6 cellular contexts compared by ENCODE assay signal in genomic region chr22:23786261-23786710, GRCh38. TPM values are rescaled to one million over a fixed set of nuclear protein-coding genes. Genes with fewer than 3 reads are reported as not detected.
DNase-seq lines count a peak whose midpoint lies in the region; ATAC-seq and TF ChIP-seq lines count a peak whose summit lies in the region.

No MANE protein-coding gene starts in this region.

- peak overlapping the region; percentile 74 for H3K4me3 ChIP-seq in CD8-positive, alpha-beta T cell (ENCODE audit: low read depth, low read length)
- H3K4me3 ChIP-seq in mesodermal cell (ENCODE audit: extremely low read depth, insufficient read depth, low read length, poor library complexity, severe bottlenecking) = peak overlapping the region; percentile 76

- no peaks in the 10 kb centered on the region for H3K27me3 Mint-ChIP-seq in CD8-positive, alpha-beta T cell (ENCODE audit: low read depth)
- H3K27me3 Mint-ChIP-seq in activated naive CD4-positive, alpha-beta T cell treated with anti-CD3 and anti-CD28 coated beads, Interleukin-2, amount 50 U/mL, for 24 hours = no peaks in the 10 kb centered on the region

- POLR2A ChIA-PET in CD8-positive, alpha-beta T cell (lab: Charles Lee) = interaction anchor here (0.5 to 1.5 kb wide), 5 partner anchors 69 to 225 kb away, joined by 3 to 5 read pairs (median 4); partner anchors contain the start of gene CABIN1

- peak; percentile 27 for ATAC-seq in CD8-positive, alpha-beta T cell

- peaks cover 41% of the 10 kb centered on the region for H3K4me1 Mint-ChIP-seq in CD8-positive, alpha-beta T cell (ENCODE audit: low read depth)
- H3K4me1 Mint-ChIP-seq in activated naive CD4-positive, alpha-beta T cell treated with anti-CD3 and anti-CD28 coated beads, Interleukin-2, amount 50 U/mL, for 24 hours = peaks cover 38% of the 10 kb centered on the region

- H3K9me3 Mint-ChIP-seq in CD8-positive, alpha-beta T cell = no peaks in the 10 kb centered on the region
- H3K9me3 Mint-ChIP-seq in activated naive CD4-positive, alpha-beta T cell treated with anti-CD3 and anti-CD28 coated beads, Interleukin-2, amount 50 U/mL, for 24 hours = no peaks in the 10 kb centered on the region

- TF ChIP-seq CTCF in CD8-positive, alpha-beta T cell (IDR thresholded peaks at IDR 0.05) = no peak

- H3K9me3 ChIP-seq in CD8-positive, alpha-beta T cell (ENCODE audit: low read length) = no peaks in the 10 kb centered on the region
- H3K9me3 ChIP-seq in mesodermal cell (ENCODE audit: control insufficient read depth, low read length) = no peaks in the 10 kb centered on the region

- peaks cover 5% of the 10 kb centered on the region for H3K36me3 ChIP-seq in CD8-positive, alpha-beta T cell (ENCODE audit: insufficient read depth, low read length)
- H3K36me3 ChIP-seq in mesodermal cell (ENCODE audit: control insufficient read depth, insufficient read depth, low read length) = peaks cover 28% of the 10 kb centered on the region

- H3K27ac ChIP-seq in CD8-positive, alpha-beta T cell (ENCODE audit: low read depth, low read length) = peak overlapping the region; percentile 87
- peak overlapping the region; percentile 100 for H3K27ac ChIP-seq in mesodermal cell (ENCODE audit: low read depth, low read length, severe bottlenecking)

- CTCF ChIA-PET in CD8-positive, alpha-beta T cell (lab: Charles Lee) = interaction anchor here (0.6 to 1.5 kb wide), 4 partner anchors 15 to 63 kb away, joined by 3 to 11 read pairs (median 4); no protein-coding TSS in a partner anchor

- H3K27me3 ChIP-seq in CD8-positive, alpha-beta T cell (ENCODE audit: insufficient read depth, low read length) = no peaks in the 10 kb centered on the region

- 82 to 88% methylated on average over 8 to 9 of the region's 9 CpGs for WGBS in mesodermal cell (ENCODE audit: insufficient coverage in 2 of 2), 2 experiments

- peak overlapping the region; percentile 89 for H3K4me3 Mint-ChIP-seq in CD8-positive, alpha-beta T cell
- H3K4me3 Mint-ChIP-seq in activated naive CD4-positive, alpha-beta T cell treated with anti-CD3 and anti-CD28 coated beads, Interleukin-2, amount 50 U/mL, for 24 hours = peak overlapping the region; percentile 91

- intact Hi-C loops in CD8-positive, alpha-beta T cell (cut with DNase I, micrococcal nuclease) = loop anchor here (2.0 to 10.0 kb wide), 6 partner anchors 69 to 769 kb away; partner anchors contain the start of genes GUCD1 (in 1 of the 2), MIF (in 1 of the 2), SLC2A11 (in 1 of the 2) and SNRPD3 (in 1 of the 2)

- peak overlapping the region; percentile 93 for H3K27ac Mint-ChIP-seq in CD8-positive, alpha-beta T cell
- peak overlapping the region; percentile 96 for H3K27ac Mint-ChIP-seq in activated naive CD4-positive, alpha-beta T cell treated with anti-CD3 and anti-CD28 coated beads, Interleukin-2, amount 50 U/mL, for 24 hours

- H3K4me1 ChIP-seq in CD8-positive, alpha-beta T cell (ENCODE audit: insufficient read depth, low read length) = peaks cover 36% of the 10 kb centered on the region
- peaks cover 14% of the 10 kb centered on the region for H3K4me1 ChIP-seq in mesodermal cell (ENCODE audit: control insufficient read depth, insufficient read depth, low read length, poor library complexity, severe bottlenecking)

- H3K36me3 Mint-ChIP-seq in CD8-positive, alpha-beta T cell = peaks cover 6% of the 10 kb centered on the region
- H3K36me3 Mint-ChIP-seq in activated naive CD4-positive, alpha-beta T cell treated with anti-CD3 and anti-CD28 coated beads, Interleukin-2, amount 50 U/mL, for 24 hours = no peaks in the 10 kb centered on the region

- DNase-seq in CD8-positive, alpha-beta T cell = peak in 2 of 7 experiments; percentile 18 to 27
- no peak for DNase-seq in stimulated activated CD4-positive, alpha-beta T cell treated with anti-CD3 and anti-CD28 coated beads, Interleukin-12 subunit alpha, Interleukin-12 subunit beta, amount 100 ng/mL, for 4 hours
- DNase-seq in RKO (ENCODE audit: low spot score) (no peak), dermis blood vessel endothelial cell (no peak)

RNA-seq across cellular contexts. Expression of gene SMARCB1, which starts 0.5 kb away (rescaled TPM):
- total RNA-seq in CD8-positive, alpha-beta T cell = 10 to 100 TPM; 47.1 to 51.7 TPM
- polyA plus RNA-seq in mesodermal cell (2013, experiment 1 of 2) = 178 TPM
- 153 TPM for polyA plus RNA-seq in mesodermal cell (2013, experiment 2 of 2)
- total RNA-seq in dermis blood vessel endothelial cell = 24.5 and 45.8 TPM in 2 replicates

RNA-seq across cellular contexts. Expression of gene MMP11, which starts 13.6 kb away (rescaled TPM):
- 1 to 10 TPM; 1.3 to 1.9 TPM for total RNA-seq in CD8-positive, alpha-beta T cell
- polyA plus RNA-seq in mesodermal cell (2013, experiment 1 of 2) = 33.2 TPM
- 27.9 TPM for polyA plus RNA-seq in mesodermal cell (2013, experiment 2 of 2)
- 4.4 and 7.3 TPM in 2 replicates for total RNA-seq in dermis blood vessel endothelial cell

RNA-seq across cellular contexts. Expression of gene CHCHD10, which starts 18.5 kb away (rescaled TPM):
- 10 to 100 TPM; 40.7 to 52.4 TPM for total RNA-seq in CD8-positive, alpha-beta T cell
- 159 TPM for polyA plus RNA-seq in mesodermal cell (2013, experiment 1 of 2)
- polyA plus RNA-seq in mesodermal cell (2013, experiment 2 of 2) = 129 TPM
- 2.6 and 9.6 TPM in 2 replicates for total RNA-seq in dermis blood vessel endothelial cell

RNA-seq across cellular contexts. Expression of gene C22orf15, which starts 23.5 kb away (rescaled TPM):
- under 1 TPM; 0.50 to 0.62 TPM for total RNA-seq in CD8-positive, alpha-beta T cell
- 0.77 TPM for polyA plus RNA-seq in mesodermal cell (2013, experiment 1 of 2)
- polyA plus RNA-seq in mesodermal cell (2013, experiment 2 of 2) = 1.7 TPM
- total RNA-seq in dermis blood vessel endothelial cell = 0.14 TPM in 1 of 2 replicates, not detected in the other

RNA-seq across cellular contexts. Expression of gene VPREB3, which starts 32.1 kb away (rescaled TPM):
- 1 to 10 TPM in 1 of 2 experiments, not detected in 1; 1.0 TPM for total RNA-seq in CD8-positive, alpha-beta T cell
- polyA plus RNA-seq in mesodermal cell (2013, experiment 1 of 2) = 1.00 TPM
- polyA plus RNA-seq in mesodermal cell (2013, experiment 2 of 2) = not detected
- not detected in 2 replicates for total RNA-seq in dermis blood vessel endothelial cell
